Comparison of ENCODE assay signal across 8 cellular contexts in the genomic region with DNA sequence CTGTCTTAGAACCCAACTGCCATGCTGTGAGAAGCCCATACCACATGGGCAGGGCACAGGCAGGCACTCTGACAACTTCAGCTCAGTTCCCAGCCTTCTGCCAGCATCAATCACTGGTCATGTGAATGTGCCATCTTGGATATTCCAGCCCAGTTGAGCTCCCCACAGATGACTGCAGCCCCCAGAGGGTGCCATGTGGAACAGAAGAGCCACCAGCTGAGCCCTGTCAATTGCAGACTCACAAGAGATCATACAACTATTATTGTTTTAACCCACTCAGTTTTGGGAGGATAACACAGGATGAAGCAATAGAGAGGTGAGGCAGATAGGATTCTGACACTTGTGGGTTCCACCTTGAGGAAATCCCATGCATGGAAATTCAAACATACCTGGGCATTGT.
"Had no signal": no experiment of that assay in that cellular context is flagged by ENCODE, and none has a peak within 500 bp of the region (broad histone marks: within the 10 kb centered on the region; RNA-seq: fewer than 3 reads in every experiment).

No MANE protein-coding gene starts in this region.

- H3K4me3 ChIP-seq: HAP-1, K562 had no signal

- DNase-seq: GOT3, H7, IMR-90, KG1 had no signal

- H3K36me3 ChIP-seq: HAP-1 had no signal

- H3K27ac ChIP-seq: HL-60 had no signal

- FAIRE-seq: K562 had no signal

- H3K4me1 ChIP-seq: HAP-1 had no signal

- ATAC-seq: HCT116, K562 had no signal

- H3K9me3 ChIP-seq: HAP-1 had no signal
